Comparison of ENCODE assay signal across 8 cellular contexts in the genomic region with DNA sequence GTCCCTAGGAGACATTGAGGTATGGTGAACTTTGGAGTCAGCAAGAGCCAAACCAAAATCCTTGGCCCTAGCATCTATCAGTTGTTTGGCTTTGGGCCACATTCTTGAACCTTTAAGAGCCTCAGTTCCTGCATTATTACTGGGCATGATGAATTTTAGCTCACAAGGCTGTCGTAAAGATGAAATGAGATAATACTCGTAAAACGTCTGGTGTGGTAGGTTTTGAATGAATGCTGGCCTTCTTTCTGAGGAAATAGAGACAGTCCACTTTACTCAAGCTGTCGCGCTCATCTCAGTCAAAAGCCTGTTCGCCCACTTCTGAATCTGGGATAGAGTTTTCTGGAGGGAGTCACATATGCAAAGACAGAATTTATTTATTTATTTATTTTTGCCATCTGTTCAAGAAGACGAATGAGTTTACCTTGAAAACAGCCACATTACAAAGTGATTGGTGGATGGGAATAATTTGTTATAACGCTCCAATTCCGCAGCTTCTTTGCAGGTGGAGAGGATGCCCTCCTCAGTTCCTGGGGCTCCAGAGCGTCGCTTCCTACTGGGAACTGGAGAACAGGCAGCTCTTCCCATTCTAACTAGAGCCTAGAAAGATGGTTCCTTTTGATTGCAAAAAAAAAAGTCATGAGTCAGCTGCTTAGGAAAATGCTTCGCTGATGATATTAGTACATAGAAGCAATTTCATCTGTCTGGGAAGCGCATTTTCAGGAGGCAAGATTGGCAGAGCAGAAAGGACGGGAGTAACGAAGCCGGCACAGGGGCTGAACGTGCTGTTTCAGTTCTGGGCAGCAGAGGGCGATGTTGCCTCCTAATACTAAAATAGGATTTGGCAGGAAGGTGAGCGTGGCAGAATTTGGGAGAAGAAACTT. TPM values are rescaled to one million over a fixed set of nuclear protein-coding genes. Genes with fewer than 3 reads are reported as not detected.
DNase-seq lines count a peak whose midpoint lies in the region; ATAC-seq and TF ChIP-seq lines count a peak whose summit lies in the region.

No MANE protein-coding gene starts in this region.

- H3K4ac ChIP-seq in mesendoderm (ENCODE audit: low read depth, low read length), result no peak overlapping the region

- H3K79me2 ChIP-seq in mesendoderm (ENCODE audit: control insufficient read depth, insufficient read depth, low read length), result no peaks in the 10 kb centered on the region

- H2BK120ac ChIP-seq in mesendoderm (ENCODE audit: low read depth, low read length), result no peak overlapping the region

- H4K5ac ChIP-seq in mesendoderm (ENCODE audit: low read length), result no peak overlapping the region

- no peak overlapping the region for H3K18ac ChIP-seq in mesendoderm (ENCODE audit: low read length)

- no peak overlapping the region for H3K4me2 ChIP-seq in mesendoderm (ENCODE audit: low read length)

- no peaks in the 10 kb centered on the region for H3K27me3 ChIP-seq in mesendoderm (ENCODE audit: insufficient read depth, low read length, poor library complexity)

- no peaks in the 10 kb centered on the region for H3K9me3 Mint-ChIP-seq in endothelial cell (ENCODE audit: unreplicated experiment)

- no peaks in the 10 kb centered on the region for H3K79me1 ChIP-seq in mesendoderm (ENCODE audit: low read length)

- no peak overlapping the region for H2BK5ac ChIP-seq in mesendoderm (ENCODE audit: low read length)

- no peak overlapping the region for H3K4me3 Mint-ChIP-seq in endothelial cell (ENCODE audit: unreplicated experiment)

- H3K27ac ChIP-seq in mesendoderm (ENCODE audit: low read depth, low read length), result no peak overlapping the region

- TF ChIP-seq CTCF in endothelial cell (IDR thresholded peaks at IDR 0.05; ENCODE audit: unreplicated experiment), result peak; percentile 83

- no peak overlapping the region for H3K56ac ChIP-seq in mesendoderm (ENCODE audit: low read length)

- H3K4me3 ChIP-seq in mesendoderm (ENCODE audit: low read length), result no peak overlapping the region

- H3K36me3 ChIP-seq in mesendoderm (ENCODE audit: control insufficient read depth, insufficient read depth, low read length), result no peaks in the 10 kb centered on the region

- H3K9ac ChIP-seq in mesendoderm (ENCODE audit: low read length), result no peak overlapping the region

- no peak overlapping the region for H4K8ac ChIP-seq in mesendoderm (ENCODE audit: low read depth, low read length)

- no peaks in the 10 kb centered on the region for H3K36me3 Mint-ChIP-seq in endothelial cell (ENCODE audit: low read depth, unreplicated experiment)

- WGBS in mesendoderm (ENCODE audit: extremely low coverage, insufficient coverage, low lambda C conversion rate), result no CpG with 5 or more reads among the region's 19 CpGs

- peak; percentile 74 for ATAC-seq in HG03095 (IDR thresholded peaks at IDR 0.05; ENCODE audit: unreplicated experiment)
- no peak for ATAC-seq in stimulated activated naive CD8-positive, alpha-beta T cell treated with anti-CD3 and anti-CD28 coated beads, Interleukin-15, Interleukin-2, amounts not matched to agents 100 U/mL and 50 U/mL, for 24 hours
- no peak for ATAC-seq in GM19023 (IDR thresholded peaks at IDR 0.05; ENCODE audit: unreplicated experiment)

- no peak overlapping the region for H2AK5ac ChIP-seq in mesendoderm (ENCODE audit: low read length)

- no peak overlapping the region for H3K23ac ChIP-seq in mesendoderm (ENCODE audit: low read length)

- H3K4me1 Mint-ChIP-seq in endothelial cell (ENCODE audit: unreplicated experiment), result no peaks in the 10 kb centered on the region

- peaks cover 3% of the 10 kb centered on the region for H3K27me3 Mint-ChIP-seq in endothelial cell (ENCODE audit: unreplicated experiment)

- no peak overlapping the region for H3K27ac Mint-ChIP-seq in endothelial cell (ENCODE audit: unreplicated experiment)

- peak; percentile 21 for DNase-seq in GM04504 (ENCODE audit: low read depth)
- DNase-seq in NCI-H345 (lab: John Stamatoyannopoulos, UW), result peak; percentile 52
- DNase-seq in activated CD4-positive, alpha-beta T cell treated with anti-CD3 and anti-CD28 coated beads, Interleukin-2, amount 50 U/mL, for 24 hours (ENCODE audit: low read depth in 1 of 2, low spot score in 1 of 2), result peak; percentile 16 to 27
- peak; percentile 78 for DNase-seq in endothelial cell (ENCODE audit: low spot score)
- peak; percentile 60 for DNase-seq in mesendoderm
- peak; percentile 65 for DNase-seq in stimulated activated naive CD8-positive, alpha-beta T cell treated with anti-CD3 and anti-CD28 coated beads, Interleukin-15, Interleukin-2, amounts not matched to agents 100 U/mL and 50 U/mL, for 24 hours

- H2BK15ac ChIP-seq in mesendoderm (replicated peaks; ENCODE audit: low read depth), result no peak overlapping the region

- H3K4me1 ChIP-seq in mesendoderm (ENCODE audit: control insufficient read depth, low read depth, low read length), result no peaks in the 10 kb centered on the region

RNA-seq across cellular contexts. Expression of gene CYP2J2, which starts 49.9 kb away (rescaled TPM):
- 0.64 TPM for total RNA-seq in endothelial cell (ENCODE audit: unreplicated experiment)
- polyA plus RNA-seq in mesendoderm (2013, experiment 1 of 2), result 1.3 TPM
- polyA plus RNA-seq in mesendoderm (2013, experiment 2 of 2), result 1.3 TPM

Comparison
In these comparisons a context has a peak if more than half of its experiments do, and no peak if none do; other contexts are left out.
1. DNase-seq: peak in every context shown above with its lines; median percentile 78 in endothelial cell; 65 in stimulated activated naive CD8-positive, alpha-beta T cell treated with anti-CD3 and anti-CD28 coated beads, Interleukin-15, Interleukin-2, amounts not matched to agents 100 U/mL and 50 U/mL, for 24 hours; 60 in mesendoderm; 52 in NCI-H345; 22 in activated CD4-positive, alpha-beta T cell treated with anti-CD3 and anti-CD28 coated beads, Interleukin-2, amount 50 U/mL, for 24 hours; 21 in GM04504.